In the genomic region with DNA sequence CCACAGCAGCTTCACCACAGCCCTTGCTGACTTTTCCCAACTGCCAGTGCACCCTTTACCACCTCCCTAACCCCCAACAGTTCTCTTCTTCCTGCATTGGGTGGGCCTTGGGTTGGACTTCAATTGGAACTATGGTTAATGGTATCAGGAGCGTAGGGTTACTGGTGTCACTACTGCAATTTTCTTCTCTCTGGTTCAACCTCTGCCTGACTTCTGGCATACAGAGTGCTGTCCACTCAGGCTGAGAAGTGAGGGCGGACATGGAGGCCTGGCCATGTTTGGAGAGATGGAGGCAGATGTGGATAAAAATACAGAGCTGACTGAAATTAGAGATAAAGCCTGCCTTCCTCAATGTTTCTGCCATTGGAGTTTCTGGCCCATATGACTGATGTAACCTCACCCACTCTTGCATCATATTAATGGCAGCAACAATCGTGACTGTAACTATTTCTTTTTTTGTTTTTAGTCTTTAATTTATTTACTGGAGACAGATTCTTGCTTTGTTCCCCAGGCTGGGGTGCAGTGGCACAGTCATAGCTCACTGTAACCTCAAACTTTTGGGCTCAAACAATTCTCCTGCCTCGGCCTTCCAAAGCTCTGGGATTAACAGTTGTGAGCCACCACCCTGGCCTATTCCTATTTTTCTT, we compare ENCODE assay signal across 3 cellular contexts.
A peak's percentile ranks its signal among the peaks of the same experiment; 100 is the strongest.
TF ChIP-seq lines count a peak whose summit lies in the region.

No MANE protein-coding gene starts in this region.

TF ChIP-seq in SK-N-SH, 30 proteins besides CTCF, POLR2A, EP300 and RAD21 (continues in another document):
- TF ChIP-seq RXRA (IDR thresholded peaks at IDR 0.05; ENCODE audit: borderline replicate concordance, low read depth) (no peak), REST (IDR thresholded peaks at IDR 0.05; ENCODE audit: low read depth, low read length) (no peak), FOXJ3 (CRISPR knock-in tag; IDR thresholded peaks at IDR 0.05) (no peak), GATA2 (CRISPR knock-in tag; IDR thresholded peaks at IDR 0.05) (no peak), RFX5 (IDR thresholded peaks at IDR 0.05; ENCODE audit: low read length) (no peak), MEF2A (IDR thresholded peaks at IDR 0.05; ENCODE audit: borderline replicate concordance, low read depth) (no peak), TCF12 (IDR thresholded peaks at IDR 0.05) (no peak), IRF3 (IDR thresholded peaks at IDR 0.05; ENCODE audit: low read depth, low read length) (no peak), GABPA (IDR thresholded peaks at IDR 0.05; ENCODE audit: low read depth) (no peak), TAF1 (IDR thresholded peaks at IDR 0.05; ENCODE audit: borderline replicate concordance, low read depth, low read length) (no peak), YY1 (IDR thresholded peaks at IDR 0.05; ENCODE audit: low read depth) (no peak), MAX (IDR thresholded peaks at IDR 0.05; ENCODE audit: low read depth) (no peak), TEAD4 (IDR thresholded peaks at IDR 0.05; ENCODE audit: borderline replicate concordance, insufficient read depth) (no peak)
- TF ChIP-seq, protein P1, sequence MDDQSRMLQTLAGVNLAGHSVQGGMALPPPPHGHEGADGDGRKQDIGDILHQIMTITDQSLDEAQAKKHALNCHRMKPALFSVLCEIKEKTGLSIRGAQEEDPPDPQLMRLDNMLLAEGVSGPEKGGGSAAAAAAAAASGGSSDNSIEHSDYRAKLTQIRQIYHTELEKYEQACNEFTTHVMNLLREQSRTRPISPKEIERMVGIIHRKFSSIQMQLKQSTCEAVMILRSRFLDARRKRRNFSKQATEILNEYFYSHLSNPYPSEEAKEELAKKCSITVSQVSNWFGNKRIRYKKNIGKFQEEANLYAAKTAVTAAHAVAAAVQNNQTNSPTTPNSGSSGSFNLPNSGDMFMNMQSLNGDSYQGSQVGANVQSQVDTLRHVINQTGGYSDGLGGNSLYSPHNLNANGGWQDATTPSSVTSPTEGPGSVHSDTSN (IDR thresholded peaks at IDR 0.05) = no peak

TF ChIP-seq in SK-N-SH treated with all-trans-retinoic acid at 6 μM for 48 hours, 23 proteins besides CTCF, POLR2A, EP300 and RAD21:
- TF ChIP-seq CSDC2 (CRISPR knock-in tag; IDR thresholded peaks at IDR 0.05) (no peak), ISL1 (CRISPR knock-in tag; IDR thresholded peaks at IDR 0.05) (no peak), GLIS3 (CRISPR knock-in tag; IDR thresholded peaks at IDR 0.05) (no peak), TOX (CRISPR knock-in tag; IDR thresholded peaks at IDR 0.05; ENCODE audit: borderline replicate concordance) (no peak), ZFP3 (CRISPR knock-in tag; IDR thresholded peaks at IDR 0.05) (no peak), TCF4 (CRISPR knock-in tag; IDR thresholded peaks at IDR 0.05; ENCODE audit: borderline replicate concordance) (no peak), PPARA (CRISPR knock-in tag; IDR thresholded peaks at IDR 0.05; ENCODE audit: borderline replicate concordance) (no peak)
- TF ChIP-seq, protein P2, sequence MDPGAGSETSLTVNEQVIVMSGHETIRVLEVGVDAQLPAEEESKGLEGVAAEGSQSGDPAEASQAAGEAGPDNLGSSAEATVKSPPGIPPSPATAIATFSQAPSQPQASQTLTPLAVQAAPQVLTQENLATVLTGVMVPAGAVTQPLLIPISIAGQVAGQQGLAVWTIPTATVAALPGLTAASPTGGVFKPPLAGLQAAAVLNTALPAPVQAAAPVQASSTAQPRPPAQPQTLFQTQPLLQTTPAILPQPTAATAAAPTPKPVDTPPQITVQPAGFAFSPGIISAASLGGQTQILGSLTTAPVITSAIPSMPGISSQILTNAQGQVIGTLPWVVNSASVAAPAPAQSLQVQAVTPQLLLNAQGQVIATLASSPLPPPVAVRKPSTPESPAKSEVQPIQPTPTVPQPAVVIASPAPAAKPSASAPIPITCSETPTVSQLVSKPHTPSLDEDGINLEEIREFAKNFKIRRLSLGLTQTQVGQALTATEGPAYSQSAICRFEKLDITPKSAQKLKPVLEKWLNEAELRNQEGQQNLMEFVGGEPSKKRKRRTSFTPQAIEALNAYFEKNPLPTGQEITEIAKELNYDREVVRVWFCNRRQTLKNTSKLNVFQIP (CRISPR knock-in tag; IDR thresholded peaks at IDR 0.05; ENCODE audit: borderline replicate concordance, low read depth) = no peak
- TF ChIP-seq, protein P3, sequence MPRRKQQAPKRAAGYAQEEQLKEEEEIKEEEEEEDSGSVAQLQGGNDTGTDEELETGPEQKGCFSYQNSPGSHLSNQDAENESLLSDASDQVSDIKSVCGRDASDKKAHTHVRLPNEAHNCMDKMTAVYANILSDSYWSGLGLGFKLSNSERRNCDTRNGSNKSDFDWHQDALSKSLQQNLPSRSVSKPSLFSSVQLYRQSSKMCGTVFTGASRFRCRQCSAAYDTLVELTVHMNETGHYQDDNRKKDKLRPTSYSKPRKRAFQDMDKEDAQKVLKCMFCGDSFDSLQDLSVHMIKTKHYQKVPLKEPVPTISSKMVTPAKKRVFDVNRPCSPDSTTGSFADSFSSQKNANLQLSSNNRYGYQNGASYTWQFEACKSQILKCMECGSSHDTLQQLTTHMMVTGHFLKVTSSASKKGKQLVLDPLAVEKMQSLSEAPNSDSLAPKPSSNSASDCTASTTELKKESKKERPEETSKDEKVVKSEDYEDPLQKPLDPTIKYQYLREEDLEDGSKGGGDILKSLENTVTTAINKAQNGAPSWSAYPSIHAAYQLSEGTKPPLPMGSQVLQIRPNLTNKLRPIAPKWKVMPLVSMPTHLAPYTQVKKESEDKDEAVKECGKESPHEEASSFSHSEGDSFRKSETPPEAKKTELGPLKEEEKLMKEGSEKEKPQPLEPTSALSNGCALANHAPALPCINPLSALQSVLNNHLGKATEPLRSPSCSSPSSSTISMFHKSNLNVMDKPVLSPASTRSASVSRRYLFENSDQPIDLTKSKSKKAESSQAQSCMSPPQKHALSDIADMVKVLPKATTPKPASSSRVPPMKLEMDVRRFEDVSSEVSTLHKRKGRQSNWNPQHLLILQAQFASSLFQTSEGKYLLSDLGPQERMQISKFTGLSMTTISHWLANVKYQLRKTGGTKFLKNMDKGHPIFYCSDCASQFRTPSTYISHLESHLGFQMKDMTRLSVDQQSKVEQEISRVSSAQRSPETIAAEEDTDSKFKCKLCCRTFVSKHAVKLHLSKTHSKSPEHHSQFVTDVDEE (CRISPR knock-in tag; IDR thresholded peaks at IDR 0.05) = no peak
- TF ChIP-seq, protein P4, sequence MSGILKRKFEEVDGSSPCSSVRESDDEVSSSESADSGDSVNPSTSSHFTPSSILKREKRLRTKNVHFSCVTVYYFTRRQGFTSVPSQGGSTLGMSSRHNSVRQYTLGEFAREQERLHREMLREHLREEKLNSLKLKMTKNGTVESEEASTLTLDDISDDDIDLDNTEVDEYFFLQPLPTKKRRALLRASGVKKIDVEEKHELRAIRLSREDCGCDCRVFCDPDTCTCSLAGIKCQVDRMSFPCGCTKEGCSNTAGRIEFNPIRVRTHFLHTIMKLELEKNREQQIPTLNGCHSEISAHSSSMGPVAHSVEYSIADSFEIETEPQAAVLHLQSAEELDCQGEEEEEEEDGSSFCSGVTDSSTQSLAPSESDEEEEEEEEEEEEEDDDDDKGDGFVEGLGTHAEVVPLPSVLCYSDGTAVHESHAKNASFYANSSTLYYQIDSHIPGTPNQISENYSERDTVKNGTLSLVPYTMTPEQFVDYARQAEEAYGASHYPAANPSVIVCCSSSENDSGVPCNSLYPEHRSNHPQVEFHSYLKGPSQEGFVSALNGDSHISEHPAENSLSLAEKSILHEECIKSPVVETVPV (CRISPR knock-in tag; IDR thresholded peaks at IDR 0.05) = no peak

TF ChIP-seq in K562, 482 proteins besides CTCF, POLR2A, EP300 and RAD21 (continues in another document):
- TF ChIP-seq RREB1 (CRISPR knock-in tag; IDR thresholded peaks at IDR 0.05) = 0 out of 2 replicates have a peak, but pooled peaks have one; percentile 35
- no peak for TF ChIP-seq HMG20B (CRISPR knock-in tag; IDR thresholded peaks at IDR 0.05)
- TF ChIP-seq TARDBP (IDR thresholded peaks at IDR 0.05) = no peak
- TF ChIP-seq ZFX (CRISPR knock-in tag; IDR thresholded peaks at IDR 0.05) = no peak
- TF ChIP-seq ZNF668 (CRISPR knock-in tag; IDR thresholded peaks at IDR 0.05) = peak; percentile 77; the same call in 1 of the 2 replicates
- TF ChIP-seq ZNF766 (CRISPR knock-in tag; conservative IDR thresholded peaks at IDR 0.05) = peak; percentile 54; the same call in 1 of the 2 replicates
- TF ChIP-seq NR2C1 (IDR thresholded peaks at IDR 0.05) = no peak
- TF ChIP-seq NR2C1 (tag; IDR thresholded peaks at IDR 0.05) = peak; percentile 65
- TF ChIP-seq CEBPB (tag; IDR thresholded peaks at IDR 0.05) = peak; percentile 89
- no peak for TF ChIP-seq NBN (IDR thresholded peaks at IDR 0.05; ENCODE audit: low read depth)
- 0 out of 2 replicates have a peak, but pooled peaks have one; percentile 21 for TF ChIP-seq RBFOX2 (IDR thresholded peaks at IDR 0.05; ENCODE audit: low read depth, low read length)
- peak; percentile 46; the same call in 1 of the 2 replicates for TF ChIP-seq ZKSCAN8 (CRISPR knock-in tag; IDR thresholded peaks at IDR 0.05)
- peak; percentile 84 for TF ChIP-seq BACH1 (tag; IDR thresholded peaks at IDR 0.05)
- TF ChIP-seq TCFL5 (CRISPR knock-in tag; conservative IDR thresholded peaks at IDR 0.05) = no peak
- no peak for TF ChIP-seq POU5F1 (IDR thresholded peaks at IDR 0.05; ENCODE audit: borderline replicate concordance, low read depth, low read length, partially characterized antibody)
- TF ChIP-seq SMAD4 (CRISPR knock-in tag; conservative IDR thresholded peaks at IDR 0.05) = peak; percentile 94
- TF ChIP-seq STAT5A (IDR thresholded peaks at IDR 0.05; ENCODE audit: borderline replicate concordance, low read length) = no peak
- peak; percentile 74; the same call in 1 of the 2 replicates for TF ChIP-seq ZNF644 (tag; IDR thresholded peaks at IDR 0.05; ENCODE audit: low read depth)
- TF ChIP-seq ZSCAN32 (CRISPR knock-in tag; IDR thresholded peaks at IDR 0.05) = peak; percentile 95
- TF ChIP-seq TRIM24 (IDR thresholded peaks at IDR 0.05) = peak; percentile 90
- TF ChIP-seq RUNX1 (IDR thresholded peaks at IDR 0.05; ENCODE audit: low read depth) = no peak
- TF ChIP-seq THAP12 (CRISPR knock-in tag; IDR thresholded peaks at IDR 0.05) = no peak
- TF ChIP-seq, protein P5, sequence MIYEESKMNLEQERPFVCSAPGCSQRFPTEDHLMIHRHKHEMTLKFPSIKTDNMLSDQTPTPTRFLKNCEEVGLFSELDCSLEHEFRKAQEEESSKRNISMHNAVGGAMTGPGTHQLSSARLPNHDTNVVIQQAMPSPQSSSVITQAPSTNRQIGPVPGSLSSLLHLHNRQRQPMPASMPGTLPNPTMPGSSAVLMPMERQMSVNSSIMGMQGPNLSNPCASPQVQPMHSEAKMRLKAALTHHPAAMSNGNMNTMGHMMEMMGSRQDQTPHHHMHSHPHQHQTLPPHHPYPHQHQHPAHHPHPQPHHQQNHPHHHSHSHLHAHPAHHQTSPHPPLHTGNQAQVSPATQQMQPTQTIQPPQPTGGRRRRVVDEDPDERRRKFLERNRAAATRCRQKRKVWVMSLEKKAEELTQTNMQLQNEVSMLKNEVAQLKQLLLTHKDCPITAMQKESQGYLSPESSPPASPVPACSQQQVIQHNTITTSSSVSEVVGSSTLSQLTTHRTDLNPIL (CRISPR knock-in tag; IDR thresholded peaks at IDR 0.05) = no peak
- no peak; the same call in 1 of the 2 replicates for TF ChIP-seq ETV1 (tag; conservative IDR thresholded peaks at IDR 0.05; ENCODE audit: low read depth)
- peak; percentile 52; the same call in 1 of the 2 replicates for TF ChIP-seq ZNF311 (CRISPR knock-in tag; IDR thresholded peaks at IDR 0.05)
